In genomic region chr2:106129592-106129991, GRCh38 we compare ENCODE assay signal across 17 cellular contexts.
"Had no signal": no experiment of that assay in that cellular context is flagged by ENCODE, and none has a peak within 500 bp of the region (broad histone marks: within the 10 kb centered on the region; RNA-seq: fewer than 3 reads in every experiment).

No MANE protein-coding gene starts in this region.

- H3K4me3 Mint-ChIP-seq: stimulated activated effector memory CD8-positive, alpha-beta T cell treated with anti-CD3 and anti-CD28 coated beads, Interleukin-12 subunit alpha, Interleukin-12 subunit beta, amount 100 ng/mL, for 72 hours had no signal

- H3K36me3 ChIP-seq: brain microvascular endothelial cell had no signal

- H3K4me3 ChIP-seq: lung had no signal

- H3K27me3 ChIP-seq: brain microvascular endothelial cell, stomach had no signal

- H3K4me1 Mint-ChIP-seq: endodermal cell had no signal

- H3K9me3 ChIP-seq: stomach had no signal

- H3K27ac Mint-ChIP-seq: stimulated activated effector memory CD8-positive, alpha-beta T cell treated with anti-CD3 and anti-CD28 coated beads, Interleukin-12 subunit alpha, Interleukin-12 subunit beta, amount 100 ng/mL, for 72 hours had no signal

- H3K9me3 Mint-ChIP-seq: endodermal cell; stimulated activated effector memory CD8-positive, alpha-beta T cell treated with anti-CD3 and anti-CD28 coated beads, Interleukin-12 subunit alpha, Interleukin-12 subunit beta, amount 100 ng/mL, for 72 hours had no signal

- DNase-seq: activated CD4-positive, alpha-beta T cell treated with anti-CD3 and anti-CD28 coated beads for 1 hour; activated CD8-positive, alpha-beta memory T cell treated with anti-CD3 and anti-CD28 coated beads for 24 hours; activated CD8-positive, alpha-beta memory T cell treated with anti-CD3 and anti-CD28 coated beads, Interleukin-2, amount 50 U/mL, for 48 hours; activated gamma-delta T cell treated with Interleukin-2 at 50 U/mL for 16 hours; anterior cingulate cortex; brain microvascular endothelial cell; central memory CD4-positive, alpha-beta T cell; endodermal cell; foreskin melanocyte; kidney; midbrain; stimulated activated CD4-positive, alpha-beta T cell treated with anti-CD3 and anti-CD28 coated beads, Interleukin-4, amount 100 ng/mL, for 24 hours; stomach; T-helper 2 cell; WERI-Rb-1 had no signal

- H3K27ac ChIP-seq: brain microvascular endothelial cell, WERI-Rb-1 had no signal
